21 cellular contexts compared by ENCODE assay signal in the genomic region with DNA sequence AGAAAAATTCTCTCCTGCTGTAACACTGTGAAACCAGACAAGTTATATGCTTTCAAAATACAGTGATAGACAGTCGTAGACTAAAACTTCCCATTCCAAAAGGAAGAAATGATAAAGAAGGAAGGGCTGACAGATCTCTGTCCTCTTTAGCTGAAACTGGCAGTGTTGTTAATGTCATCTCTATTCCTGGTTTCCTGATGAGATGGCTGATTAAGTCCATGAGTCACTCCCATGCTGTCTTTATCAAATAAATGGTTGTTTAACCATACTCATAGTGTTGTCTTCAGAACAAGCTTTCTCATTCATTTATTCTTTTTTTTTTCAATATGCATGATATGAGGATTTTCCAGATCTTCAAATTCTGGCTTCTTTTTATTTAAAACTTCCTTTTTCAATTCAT.
"Had no signal": no experiment of that assay in that cellular context is flagged by ENCODE, and none has a peak within 500 bp of the region (broad histone marks: within the 10 kb centered on the region; RNA-seq: fewer than 3 reads in every experiment).

No MANE protein-coding gene starts in this region.

- H3K27me3 ChIP-seq: adrenal gland, left lung had no signal

- H3K36me3 ChIP-seq: adrenal gland, left lung, thoracic aorta had no signal

- H3K27ac ChIP-seq: adrenal gland, coronary artery, epithelial cell of prostate, left lung, thoracic aorta had no signal

- H3K9me3 ChIP-seq: adrenal gland, left lung, thoracic aorta had no signal

- DNase-seq: activated CD4-positive, alpha-beta T cell treated with anti-CD3 and anti-CD28 coated beads for 4 hours; activated CD4-positive, alpha-beta T cell treated with anti-CD3 and anti-CD28 coated beads, Interleukin-2, amount 50 U/mL, for 48 hours; activated CD4-positive, CD25-positive, alpha-beta regulatory T cell; activated CD8-positive, alpha-beta memory T cell treated with anti-CD3 and anti-CD28 coated beads, Interleukin-2, amount 50 U/mL, for 48 hours; activated naive CD4-positive, alpha-beta T cell; activated T-cell treated with anti-CD3 and anti-CD28 coated beads, Interleukin-2, amount 50 U/mL, for 4 hours; adrenal gland; cerebellar nuclear complex; kidney; left lung; naive thymus-derived CD4-positive, alpha-beta T cell; occipital lobe; posterior cingulate gyrus; stimulated activated CD4-positive, alpha-beta T cell treated with anti-CD3 and anti-CD28 coated beads, Interleukin-4, amount 100 ng/mL, for 1 hour; stimulated activated naive CD4-positive, alpha-beta T cell; T-helper 17 cell had no signal

- H3K4me3 ChIP-seq: adrenal gland, coronary artery, left lung, lung, thoracic aorta had no signal

- ATAC-seq: activated T-cell treated with anti-CD3 and anti-CD28 coated beads, Interleukin-2, amount 50 U/mL, for 4 hours; left lung; naive thymus-derived CD4-positive, alpha-beta T cell; sciatic nerve; T-helper 17 cell had no signal

- H3K4me1 ChIP-seq: adrenal gland, left lung had no signal
